ENCODE assay signal across 12 cellular contexts in the genomic region with DNA sequence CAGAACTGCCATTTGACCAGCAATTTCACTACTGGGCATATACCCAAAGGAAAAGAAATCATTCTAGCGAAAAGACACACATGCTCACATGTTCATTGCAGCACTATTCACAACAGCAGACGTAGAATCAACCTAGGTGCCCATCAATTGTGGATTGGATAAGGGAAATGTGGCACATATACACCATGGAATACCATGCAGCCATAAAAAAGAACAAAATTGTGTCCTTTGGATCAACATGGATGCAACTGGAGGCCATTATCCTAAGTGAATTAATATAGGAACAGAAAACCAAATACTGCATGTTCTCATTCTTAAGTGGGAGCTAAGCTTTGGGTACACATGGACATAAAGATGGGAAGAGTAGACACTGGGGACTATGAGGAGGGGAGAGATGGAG. TPM values are rescaled to one million over a fixed set of nuclear protein-coding genes. Genes with fewer than 3 reads are reported as not detected.
"Had no signal": no experiment of that assay in that cellular context is flagged by ENCODE, and none has a peak within 500 bp of the region (broad histone marks: within the 10 kb centered on the region; RNA-seq: fewer than 3 reads in every experiment).

No MANE protein-coding gene starts in this region.

- H3K36me3 ChIP-seq: HAP-1 had no signal

- H3K9ac ChIP-seq: GM23248 had no signal

- ATAC-seq: GM23338, HCT116 had no signal

- H3K4me3 ChIP-seq: GM23248, GM23338, HAP-1 had no signal

- H3K9me3 ChIP-seq: HAP-1 had no signal

- H3K4me1 ChIP-seq: HAP-1 had no signal

- H3K27ac ChIP-seq: GM23248 had no signal

- DNase-seq: GM23248, GOT3, H7, H9, HCEC 1CT, HFFc6 had no signal

- FAIRE-seq: H1, H54 had no signal

- H2AFZ ChIP-seq: GM23248, GM23338 had no signal

- H3K4me2 ChIP-seq: GM23338 had no signal

RNA-seq across cellular contexts. Expression of gene RAET1E, which starts 16.1 kb away (rescaled TPM):
- total RNA-seq: GM23338, H1, H4, H7, H9 had no signal
- polyA plus RNA-seq: GM23338, H1 had no signal

RNA-seq across cellular contexts. Expression of gene RAET1G, which starts 41.1 kb away (rescaled TPM):
- total RNA-seq: GM23338, H1, H4, H7, H9 had no signal
- polyA plus RNA-seq: GM23338 had no signal

RNA-seq across cellular contexts. Expression of gene ULBP2, which starts 60.0 kb away (rescaled TPM):
- total RNA-seq: GM23338, H1, H7, H9 had no signal
- polyA plus RNA-seq: GM23338 had no signal
